In the genomic region with DNA sequence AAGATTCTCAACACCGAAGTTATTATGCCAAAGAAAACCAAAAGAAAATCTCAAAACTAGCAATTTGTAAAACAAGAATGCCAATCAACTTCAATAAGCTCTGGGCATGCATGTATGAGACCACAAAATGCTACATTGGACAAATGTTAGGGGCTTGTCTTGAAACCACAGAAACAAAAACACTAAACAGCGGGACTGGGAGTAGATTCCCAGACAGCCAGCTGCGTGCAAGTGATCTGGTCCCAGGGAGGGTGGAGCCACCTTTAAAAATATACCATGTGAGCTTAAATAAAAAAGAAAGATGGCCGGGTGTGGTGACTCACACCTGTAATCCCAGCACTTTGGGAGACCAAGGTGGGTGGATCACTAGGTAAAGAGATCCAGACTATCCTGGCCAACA, we compare ENCODE assay signal across 22 cellular contexts.
"Had no signal": no experiment of that assay in that cellular context is flagged by ENCODE, and none has a peak within 500 bp of the region (broad histone marks: within the 10 kb centered on the region; RNA-seq: fewer than 3 reads in every experiment).

No MANE protein-coding gene starts in this region.

- DNase-seq: cortex of kidney; dorsolateral prefrontal cortex; effector memory CD8-positive, alpha-beta T cell; esophagus squamous epithelium; foreskin keratinocyte; kidney; left colon; left ventricle myocardium superior; mucosa of descending colon; nucleus accumbens; pancreas; right cardiac atrium; stimulated activated CD4-positive, alpha-beta T cell treated with anti-CD3 and anti-CD28 coated beads, Interleukin-4, amount 100 ng/mL, for 1 hour; stimulated activated CD8-positive, alpha-beta memory T cell treated with anti-CD3 and anti-CD28 coated beads, Interleukin-4, amount 100 ng/mL, for 48 hours; stimulated activated naive CD8-positive, alpha-beta T cell treated with anti-CD3 and anti-CD28 coated beads, Interleukin-15, Interleukin-2, amounts not matched to agents 100 U/mL and 50 U/mL, for 24 hours; thyroid gland had no signal

- H3K4me1 ChIP-seq: esophagus squamous epithelium, foreskin keratinocyte, pancreas, suprapubic skin, thyroid gland had no signal

- H3K9ac ChIP-seq: neural progenitor cell had no signal

- H3K27me3 ChIP-seq: esophagus squamous epithelium, foreskin keratinocyte, neural progenitor cell, pancreas, suprapubic skin, thyroid gland had no signal

- H3K27ac ChIP-seq: dorsolateral prefrontal cortex, epithelial cell of prostate, esophagus squamous epithelium, foreskin keratinocyte, neural progenitor cell, pancreas, suprapubic skin, thyroid gland had no signal

- H3K4me2 ChIP-seq: neural progenitor cell, smooth muscle cell had no signal

- H3K4me3 ChIP-seq: dorsolateral prefrontal cortex, esophagus squamous epithelium, mucosa of descending colon, neural progenitor cell, pancreas, smooth muscle cell, suprapubic skin, thyroid gland had no signal

- ATAC-seq: effector memory CD8-positive, alpha-beta T cell; foreskin keratinocyte; left colon; left ventricle myocardium superior; mucosa of descending colon; natural killer cell treated with Interleukin-12 subunit alpha and Interleukin-12 subunit beta and Interleukin-15 and Interleukin-18, amount 100 ng/mL, for 72 hours; pancreas; right cardiac atrium; stimulated activated effector memory CD8-positive, alpha-beta T cell treated with anti-CD3 and anti-CD28 coated beads, Interleukin-12 subunit alpha, Interleukin-12 subunit beta, amount 100 ng/mL, for 72 hours; stimulated activated naive CD8-positive, alpha-beta T cell treated with anti-CD3 and anti-CD28 coated beads, Interleukin-15, Interleukin-2, amounts not matched to agents 100 U/mL and 50 U/mL, for 24 hours had no signal

- H3K36me3 ChIP-seq: esophagus squamous epithelium, neural progenitor cell, pancreas, suprapubic skin, thyroid gland had no signal

- H3K9me3 ChIP-seq: esophagus squamous epithelium, mucosa of descending colon, pancreas, suprapubic skin, thyroid gland had no signal

- H2AFZ ChIP-seq: neural progenitor cell had no signal
